ENCODE assay signal across 12 cellular contexts in the genomic region with DNA sequence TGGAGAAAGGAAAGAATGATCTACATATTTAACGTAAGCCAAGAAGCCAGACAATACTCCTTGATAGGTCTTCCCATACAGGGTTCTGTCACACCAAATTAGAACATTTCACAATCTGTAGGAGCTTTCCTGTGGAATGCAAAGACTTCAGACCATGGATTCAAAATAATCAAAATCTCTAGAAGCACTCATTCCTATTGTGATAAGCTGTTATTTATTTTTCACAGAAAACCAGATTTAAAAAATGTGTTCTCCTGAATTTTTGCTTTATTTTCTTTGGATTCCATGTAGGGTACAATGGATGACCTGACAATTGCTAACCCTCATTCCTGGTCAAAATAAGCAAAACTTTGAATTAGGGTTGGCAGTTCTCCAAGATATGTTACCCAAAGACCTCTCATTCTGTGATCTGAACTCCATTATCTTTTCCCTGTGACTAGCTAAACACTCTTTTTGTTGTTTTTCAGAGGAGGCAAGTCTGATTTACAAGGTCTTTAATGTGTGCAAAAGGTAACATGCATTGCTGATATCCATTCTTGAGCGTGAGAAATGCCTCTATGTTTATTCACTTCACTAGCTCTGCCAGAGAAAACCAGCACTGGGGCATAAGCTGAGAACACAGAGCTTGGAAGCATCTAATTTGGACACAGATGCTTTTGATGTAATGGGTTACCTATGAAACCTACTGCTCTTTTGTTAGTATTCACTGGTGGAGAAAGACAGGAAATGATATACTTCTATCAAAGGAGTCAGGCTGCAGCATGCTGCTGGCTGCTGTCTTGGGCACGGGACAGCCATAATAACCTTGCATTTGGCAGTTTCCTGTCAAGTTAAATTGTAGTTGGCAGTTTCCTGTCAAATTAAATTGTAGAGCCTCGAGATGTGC. TPM values are rescaled to one million over a fixed set of nuclear protein-coding genes. Genes with fewer than 3 reads are reported as not detected.
A peak's percentile ranks its signal among the peaks of the same experiment; 100 is the strongest.
DNase-seq lines count a peak whose midpoint lies in the region; ATAC-seq and TF ChIP-seq lines count a peak whose summit lies in the region.
"Had no signal": no experiment of that assay in that cellular context is flagged by ENCODE, and none has a peak within 500 bp of the region (broad histone marks: within the 10 kb centered on the region; RNA-seq: fewer than 3 reads in every experiment).

No MANE protein-coding gene starts in this region.

- ATAC-seq in omental fat pad (ENCODE audit: low FRiP score) (peak; percentile 37), lower lobe of right lung (no peak)
- ATAC-seq: stimulated activated memory B cell treated with anti-CD40 and anti-IgM and Interleukin-4, amounts not matched to agents 10 μg/mL and 1 μg/mL and 100 μg/mL, for 72 hours had no signal

- H3K4me3 ChIP-seq in coronary artery = no peak overlapping the region
- H3K4me3 ChIP-seq in lower lobe of right lung = no peak overlapping the region
- H3K4me3 ChIP-seq: PC-9 had no signal

- H3K9me3 ChIP-seq in lower lobe of right lung = no peaks in the 10 kb centered on the region

- intact Hi-C loops in Calu3 (cut with micrococcal nuclease; ENCODE audit: unreplicated experiment) (no loop called here), lower lobe of right lung (cut with DNase I) (no loop called here)
- intact Hi-C loops in activated T-helper 2 cell treated with anti-CD3 and anti-CD28 coated beads, Interferon-gamma antibody, Interleukin-2, Interleukin-4, amounts not matched to agents 10 μg/mL and 5 μg/mL and 100 μg/mL, durations not matched to agents 14 hours and 24 hours and 36 hours (cut with micrococcal nuclease) = no loop called here

- no peaks in the 10 kb centered on the region for H3K36me3 Mint-ChIP-seq in Calu3 (ENCODE audit: insufficient read depth, unreplicated experiment)
- no peaks in the 10 kb centered on the region for H3K36me3 Mint-ChIP-seq in activated CD4-positive, alpha-beta memory T cell treated with anti-CD3 and anti-CD28 coated beads, Interleukin-2, amount 10 ng/mL, durations not matched to agents 7 days and 5 days (ENCODE audit: low read depth)
- H3K36me3 Mint-ChIP-seq in activated T-helper 2 cell treated with anti-CD3 and anti-CD28 coated beads, Interferon-gamma antibody, Interleukin-2, Interleukin-4, amounts not matched to agents 10 μg/mL and 5 μg/mL and 100 μg/mL, durations not matched to agents 14 hours and 24 hours and 36 hours (ENCODE audit: low read depth) = no peaks in the 10 kb centered on the region
- H3K36me3 Mint-ChIP-seq: activated naive CD4-positive, alpha-beta T cell treated with anti-CD3 and anti-CD28 coated beads, Interleukin-2, amount 50 U/mL, for 24 hours; stimulated activated memory B cell treated with anti-CD40 and anti-IgM and Interleukin-4, amounts not matched to agents 10 μg/mL and 1 μg/mL and 100 μg/mL, for 72 hours had no signal

- H3K27me3 ChIP-seq in lower lobe of right lung (ENCODE audit: low read depth) = no peaks in the 10 kb centered on the region

- H3K4me1 ChIP-seq in lower lobe of right lung = peaks cover 21% of the 10 kb centered on the region

- peaks cover 47% of the 10 kb centered on the region for H3K4me1 Mint-ChIP-seq in Calu3 (ENCODE audit: low read depth, unreplicated experiment)
- H3K4me1 Mint-ChIP-seq in activated CD4-positive, alpha-beta memory T cell treated with anti-CD3 and anti-CD28 coated beads, Interleukin-2, amount 10 ng/mL, durations not matched to agents 7 days and 5 days = no peaks in the 10 kb centered on the region
- H3K4me1 Mint-ChIP-seq in activated T-helper 2 cell treated with anti-CD3 and anti-CD28 coated beads, Interferon-gamma antibody, Interleukin-2, Interleukin-4, amounts not matched to agents 10 μg/mL and 5 μg/mL and 100 μg/mL, durations not matched to agents 14 hours and 24 hours and 36 hours (ENCODE audit: low read depth) = peaks cover 2% of the 10 kb centered on the region
- H3K4me1 Mint-ChIP-seq: stimulated activated memory B cell treated with anti-CD40 and anti-IgM and Interleukin-4, amounts not matched to agents 10 μg/mL and 1 μg/mL and 100 μg/mL, for 72 hours had no signal

- CTCF ChIA-PET in Calu3 (lab: Charles Lee) = no interaction called here
- CTCF ChIA-PET in activated CD4-positive, alpha-beta memory T cell treated with anti-CD3 and anti-CD28 coated beads, Interleukin-2, amount 10 ng/mL, durations not matched to agents 7 days and 5 days (lab: Charles Lee) = no interaction called here

- no peaks in the 10 kb centered on the region for H3K36me3 ChIP-seq in lower lobe of right lung

- no peaks in the 10 kb centered on the region for H3K27me3 Mint-ChIP-seq in Calu3 (ENCODE audit: unreplicated experiment)
- peaks cover 2% of the 10 kb centered on the region for H3K27me3 Mint-ChIP-seq in activated CD4-positive, alpha-beta memory T cell treated with anti-CD3 and anti-CD28 coated beads, Interleukin-2, amount 10 ng/mL, durations not matched to agents 7 days and 5 days
- H3K27me3 Mint-ChIP-seq in activated T-helper 2 cell treated with anti-CD3 and anti-CD28 coated beads, Interferon-gamma antibody, Interleukin-2, Interleukin-4, amounts not matched to agents 10 μg/mL and 5 μg/mL and 100 μg/mL, durations not matched to agents 14 hours and 24 hours and 36 hours (ENCODE audit: low read depth) = no peaks in the 10 kb centered on the region
- H3K27me3 Mint-ChIP-seq: activated naive CD4-positive, alpha-beta T cell treated with anti-CD3 and anti-CD28 coated beads, Interleukin-2, amount 50 U/mL, for 24 hours had no signal

- no TSS peak for BruUV-seq in Calu3 (replicated peaks; lab: Mats Ljungman, UMichigan)

- no peak overlapping the region for H3K4me3 Mint-ChIP-seq in Calu3 (ENCODE audit: low read depth, unreplicated experiment)
- H3K4me3 Mint-ChIP-seq in activated CD4-positive, alpha-beta memory T cell treated with anti-CD3 and anti-CD28 coated beads, Interleukin-2, amount 10 ng/mL, durations not matched to agents 7 days and 5 days = no peak overlapping the region
- H3K4me3 Mint-ChIP-seq in activated T-helper 2 cell treated with anti-CD3 and anti-CD28 coated beads, Interferon-gamma antibody, Interleukin-2, Interleukin-4, amounts not matched to agents 10 μg/mL and 5 μg/mL and 100 μg/mL, durations not matched to agents 14 hours and 24 hours and 36 hours (ENCODE audit: low read depth) = no peak overlapping the region
- H3K4me3 Mint-ChIP-seq: activated naive CD4-positive, alpha-beta T cell treated with anti-CD3 and anti-CD28 coated beads, Interleukin-2, amount 50 U/mL, for 24 hours; stimulated activated memory B cell treated with anti-CD40 and anti-IgM and Interleukin-4, amounts not matched to agents 10 μg/mL and 1 μg/mL and 100 μg/mL, for 72 hours had no signal

- DNase-seq in Calu3 (no peak), NCI-H226 (peak; percentile 76), coronary artery (ENCODE audit: low spot score) (no peak), omental fat pad (ENCODE audit: low spot score) (no peak), occipital lobe (lab: John Stamatoyannopoulos, UW) (no peak), lower lobe of right lung (no peak)
- no peak for DNase-seq in activated CD4-positive, alpha-beta memory T cell treated with anti-CD3 and anti-CD28 coated beads, Interleukin-2, amount 10 ng/mL, durations not matched to agents 7 days and 5 days
- DNase-seq in activated T-helper 2 cell treated with anti-CD3 and anti-CD28 coated beads, Interferon-gamma antibody, Interleukin-2, Interleukin-4, amounts not matched to agents 10 μg/mL and 5 μg/mL and 100 μg/mL, durations not matched to agents 14 hours and 24 hours and 36 hours (ENCODE audit: low spot score) = no peak
- DNase-seq: activated CD4-positive, CD25-positive, alpha-beta regulatory T cell had no signal

- H3K27ac Mint-ChIP-seq in Calu3 (ENCODE audit: unreplicated experiment) = peak overlapping the region; percentile 50
- H3K27ac Mint-ChIP-seq in activated CD4-positive, alpha-beta memory T cell treated with anti-CD3 and anti-CD28 coated beads, Interleukin-2, amount 10 ng/mL, durations not matched to agents 7 days and 5 days = no peak overlapping the region
- H3K27ac Mint-ChIP-seq in activated T-helper 2 cell treated with anti-CD3 and anti-CD28 coated beads, Interferon-gamma antibody, Interleukin-2, Interleukin-4, amounts not matched to agents 10 μg/mL and 5 μg/mL and 100 μg/mL, durations not matched to agents 14 hours and 24 hours and 36 hours = no peak overlapping the region
- H3K27ac Mint-ChIP-seq: activated naive CD4-positive, alpha-beta T cell treated with anti-CD3 and anti-CD28 coated beads, Interleukin-2, amount 50 U/mL, for 24 hours; stimulated activated memory B cell treated with anti-CD40 and anti-IgM and Interleukin-4, amounts not matched to agents 10 μg/mL and 1 μg/mL and 100 μg/mL, for 72 hours had no signal

- POLR2A ChIA-PET in activated CD4-positive, alpha-beta memory T cell treated with anti-CD3 and anti-CD28 coated beads, Interleukin-2, amount 10 ng/mL, durations not matched to agents 7 days and 5 days (lab: Charles Lee) = no interaction called here

- H3K27ac ChIP-seq in coronary artery (peak overlapping the region; percentile 66 to 70), lower lobe of right lung (no peak overlapping the region)
- H3K27ac ChIP-seq: PC-9 had no signal

- TF ChIP-seq CTCF in Calu3 (IDR thresholded peaks at IDR 0.05; ENCODE audit: unreplicated experiment) = no peak
- TF ChIP-seq CTCF in coronary artery (IDR thresholded peaks at IDR 0.05) = no peak
- no peak for TF ChIP-seq CTCF in omental fat pad (IDR thresholded peaks at IDR 0.05)
- no peak for TF ChIP-seq CTCF in lower lobe of right lung (IDR thresholded peaks at IDR 0.05)

- H3K9me3 Mint-ChIP-seq in Calu3 (ENCODE audit: low read depth, unreplicated experiment) = peaks cover 3% of the 10 kb centered on the region
- H3K9me3 Mint-ChIP-seq in activated CD4-positive, alpha-beta memory T cell treated with anti-CD3 and anti-CD28 coated beads, Interleukin-2, amount 10 ng/mL, durations not matched to agents 7 days and 5 days = no peaks in the 10 kb centered on the region
- H3K9me3 Mint-ChIP-seq in activated T-helper 2 cell treated with anti-CD3 and anti-CD28 coated beads, Interferon-gamma antibody, Interleukin-2, Interleukin-4, amounts not matched to agents 10 μg/mL and 5 μg/mL and 100 μg/mL, durations not matched to agents 14 hours and 24 hours and 36 hours = no peaks in the 10 kb centered on the region
- H3K9me3 Mint-ChIP-seq: activated naive CD4-positive, alpha-beta T cell treated with anti-CD3 and anti-CD28 coated beads, Interleukin-2, amount 50 U/mL, for 24 hours; stimulated activated memory B cell treated with anti-CD40 and anti-IgM and Interleukin-4, amounts not matched to agents 10 μg/mL and 1 μg/mL and 100 μg/mL, for 72 hours had no signal

RNA-seq across cellular contexts. Expression of a gene that starts 31.4 kb away (rescaled TPM):
- total RNA-seq in Calu3 (2022) (0.42 and 0.45 TPM in 2 replicates), omental fat pad (under 1 TPM in 2 of 4 donors, not detected in 2; 0.12 to 0.19 TPM), occipital lobe (not detected), lower lobe of right lung (not detected)
- total RNA-seq in activated CD4-positive, alpha-beta memory T cell treated with anti-CD3 and anti-CD28 coated beads, Interleukin-2, amount 10 ng/mL, durations not matched to agents 7 days and 5 days = not detected
- not detected in 2 replicates for total RNA-seq in activated T-helper 2 cell treated with anti-CD3 and anti-CD28 coated beads, Interferon-gamma antibody, Interleukin-2, Interleukin-4, amounts not matched to agents 10 μg/mL and 5 μg/mL and 100 μg/mL, durations not matched to agents 14 hours and 24 hours and 36 hours
